Comparison of ENCODE assay signal across 9 cellular contexts in the genomic region with DNA sequence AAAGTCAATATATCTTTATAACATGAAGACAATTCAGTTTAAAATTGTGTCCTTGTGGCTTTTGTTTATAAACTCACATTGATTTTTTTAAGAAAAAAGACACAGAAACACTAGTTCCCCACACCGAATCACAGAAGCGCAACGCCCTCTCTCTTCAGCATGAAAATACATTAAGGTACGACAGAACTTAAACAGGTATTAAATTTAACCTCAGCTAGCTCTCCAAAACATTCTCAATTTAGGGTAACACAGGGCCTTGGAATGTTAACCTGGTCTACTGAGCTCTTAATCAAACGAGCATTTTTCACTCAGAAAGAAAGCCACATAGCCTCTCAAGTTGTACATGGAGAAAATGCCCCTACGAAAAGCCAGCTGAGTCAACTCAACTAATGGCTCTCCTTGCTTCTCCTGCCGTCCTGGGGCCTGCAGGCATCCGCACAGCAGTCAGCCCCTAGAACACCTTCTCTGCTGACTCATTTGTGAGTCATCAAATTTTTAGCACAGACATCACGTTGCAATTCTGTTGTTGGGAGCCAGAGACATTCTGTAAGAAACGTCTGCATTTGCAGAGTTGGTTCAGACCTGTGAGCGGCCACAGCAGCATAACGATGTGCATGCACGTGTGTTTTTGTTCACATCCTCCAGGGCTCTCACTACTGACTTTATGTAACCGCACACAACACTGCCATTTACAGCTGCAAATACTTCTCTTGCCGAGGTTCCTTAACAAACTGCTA.
DNase-seq lines count a peak whose midpoint lies in the region; ATAC-seq lines count a peak whose summit lies in the region.
"Had no signal": no experiment of that assay in that cellular context is flagged by ENCODE, and none has a peak within 500 bp of the region (broad histone marks: within the 10 kb centered on the region; RNA-seq: fewer than 3 reads in every experiment).

No MANE protein-coding gene starts in this region.

- no peak overlapping the region for H3K4me3 Mint-ChIP-seq in stimulated activated effector memory CD8-positive, alpha-beta T cell treated with anti-CD3 and anti-CD28 coated beads, Interleukin-12 subunit alpha, Interleukin-12 subunit beta, amount 100 ng/mL, for 72 hours
- H3K4me3 Mint-ChIP-seq: B cell had no signal

- H3K36me3 ChIP-seq in SJSA1: peaks cover 27% of the 10 kb centered on the region

- no peaks in the 10 kb centered on the region for H3K9me3 ChIP-seq in SJSA1 (replicated peaks)

- peak; percentile 7 for DNase-seq in NCI-H345 (lab: John Stamatoyannopoulos, UW)
- DNase-seq in NCI-H345 treated with DMSO at 0.1 percent for 48 hours (lab: John Stamatoyannopoulos, UW; ENCODE audit: unreplicated experiment): no peak
- peak; percentile 84 to 90 for DNase-seq in SJSA1 (ENCODE audit: low read depth in 1 of 2, low spot score in 2 of 2)
- DNase-seq in glomerular visceral epithelial cell (ENCODE audit: extremely low spot score): peak; percentile 95
- DNase-seq in stimulated activated effector memory CD8-positive, alpha-beta T cell treated with anti-CD3 and anti-CD28 coated beads, Interleukin-12 subunit alpha, Interleukin-12 subunit beta, amount 100 ng/mL, for 72 hours (ENCODE audit: low spot score in 2 of 2): no peak
- no peak for DNase-seq in Kasumi-1 (lab: John Stamatoyannopoulos, UW)
- DNase-seq in NCI-H187 (lab: John Stamatoyannopoulos, UW): no peak

- no peaks in the 10 kb centered on the region for H3K9me3 Mint-ChIP-seq in stimulated activated effector memory CD8-positive, alpha-beta T cell treated with anti-CD3 and anti-CD28 coated beads, Interleukin-12 subunit alpha, Interleukin-12 subunit beta, amount 100 ng/mL, for 72 hours

- no peak overlapping the region for H3K4me3 ChIP-seq in SJSA1

- peaks cover 27% of the 10 kb centered on the region for H3K36me3 Mint-ChIP-seq in stimulated activated effector memory CD8-positive, alpha-beta T cell treated with anti-CD3 and anti-CD28 coated beads, Interleukin-12 subunit alpha, Interleukin-12 subunit beta, amount 100 ng/mL, for 72 hours

- ATAC-seq in stimulated activated effector memory CD8-positive, alpha-beta T cell treated with anti-CD3 and anti-CD28 coated beads, Interleukin-12 subunit alpha, Interleukin-12 subunit beta, amount 100 ng/mL, for 72 hours: peak; percentile 53
- no peak for ATAC-seq in HG03342 (IDR thresholded peaks at IDR 0.05; ENCODE audit: unreplicated experiment)

- H3K27ac Mint-ChIP-seq in stimulated activated effector memory CD8-positive, alpha-beta T cell treated with anti-CD3 and anti-CD28 coated beads, Interleukin-12 subunit alpha, Interleukin-12 subunit beta, amount 100 ng/mL, for 72 hours: no peak overlapping the region
- H3K27ac Mint-ChIP-seq: B cell had no signal

- no peaks in the 10 kb centered on the region for H3K27me3 ChIP-seq in SJSA1 (replicated peaks)

- H3K4me1 Mint-ChIP-seq in stimulated activated effector memory CD8-positive, alpha-beta T cell treated with anti-CD3 and anti-CD28 coated beads, Interleukin-12 subunit alpha, Interleukin-12 subunit beta, amount 100 ng/mL, for 72 hours: peaks cover 8% of the 10 kb centered on the region
- H3K4me1 Mint-ChIP-seq: B cell had no signal

- peak overlapping the region; percentile 50 for H3K27ac ChIP-seq in SJSA1

- peaks cover 28% of the 10 kb centered on the region for H3K4me1 ChIP-seq in SJSA1 (replicated peaks)

Comparison
In these comparisons a context has a peak if more than half of its experiments do, and no peak if none do; other contexts are left out.
1. DNase-seq: peak in NCI-H345 (single experiment), SJSA1 (2 of 2) and glomerular visceral epithelial cell (single experiment); none in NCI-H345 treated with DMSO at 0.1 percent for 48 hours (single experiment), stimulated activated effector memory CD8-positive, alpha-beta T cell treated with anti-CD3 and anti-CD28 coated beads, Interleukin-12 subunit alpha, Interleukin-12 subunit beta, amount 100 ng/mL, for 72 hours (0 of 2), Kasumi-1 (0 of 2) and NCI-H187 (0 of 2).